In the genomic region with DNA sequence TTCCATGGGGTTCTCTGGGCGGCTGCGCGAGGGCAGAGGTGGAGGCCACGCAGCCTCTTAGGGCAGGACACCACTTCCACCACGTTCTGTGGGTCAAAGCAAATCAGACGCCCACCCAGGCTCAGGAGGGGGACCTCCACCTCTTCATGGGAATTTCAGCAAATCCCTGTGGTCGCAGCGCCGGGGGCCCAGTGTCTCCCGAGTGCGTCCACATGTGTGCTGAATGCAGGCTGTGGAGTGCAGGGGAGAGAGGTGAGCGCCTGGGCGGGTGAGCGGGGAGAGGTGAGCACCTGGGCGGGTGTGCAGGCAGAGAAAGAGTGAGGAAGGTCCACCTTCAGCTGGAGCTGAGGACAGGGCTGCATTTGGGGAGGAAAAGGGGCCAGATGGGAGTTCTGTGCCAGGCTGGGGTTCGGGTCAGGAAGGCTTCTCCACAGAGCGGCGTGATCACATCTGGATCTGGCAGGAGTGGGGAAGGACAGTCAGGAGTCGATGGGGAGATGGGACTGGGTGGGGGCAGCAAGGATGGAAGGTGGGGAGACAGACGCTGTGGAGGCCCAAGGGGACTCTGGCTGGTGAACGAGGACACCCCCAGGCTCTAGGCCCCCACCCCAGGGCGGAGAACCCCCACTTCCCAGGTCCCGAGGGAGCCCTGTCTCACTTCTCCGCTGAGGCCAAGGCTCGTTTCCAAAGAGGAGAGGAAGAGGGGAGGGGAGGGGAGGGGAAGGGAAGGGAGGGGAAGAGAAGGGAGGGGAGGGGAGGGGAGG, we compare ENCODE assay signal across 23 cellular contexts. TPM values are rescaled to one million over a fixed set of nuclear protein-coding genes. Genes with fewer than 3 reads are reported as not detected.
"Had no signal": no experiment of that assay in that cellular context is flagged by ENCODE, and none has a peak within 500 bp of the region (broad histone marks: within the 10 kb centered on the region; RNA-seq: fewer than 3 reads in every experiment).

No MANE protein-coding gene starts in this region.

- H3K27ac ChIP-seq: adrenal gland, colonic mucosa, dorsolateral prefrontal cortex, esophagus muscularis mucosa, neural progenitor cell, psoas muscle, thoracic aorta had no signal

- DNase-seq: activated CD8-positive, alpha-beta memory T cell treated with anti-CD3 and anti-CD28 coated beads for 24 hours; activated CD8-positive, alpha-beta memory T cell treated with anti-CD3 and anti-CD28 coated beads, Interleukin-2, amount 50 U/mL, for 48 hours; activated naive CD4-positive, alpha-beta T cell; activated T-cell treated with anti-CD3 and anti-CD28 coated beads, Interleukin-2, amount 50 U/mL, for 4 hours; adrenal gland; colonic mucosa; effector memory CD8-positive, alpha-beta T cell; glutamatergic neuron; hippocampal formation; mesendoderm; naive B cell; stimulated activated CD4-positive, alpha-beta T cell treated with anti-CD3 and anti-CD28 coated beads, Interleukin-2, amount 100 ng/mL, for 48 hours; stimulated activated naive CD4-positive, alpha-beta T cell treated with Interleukin-2 at 50 U/mL for 16 hours; T-helper 1 cell had no signal

- ATAC-seq: activated T-cell treated with anti-CD3 and anti-CD28 coated beads, Interleukin-2, amount 50 U/mL, for 4 hours; effector memory CD8-positive, alpha-beta T cell; psoas muscle; sciatic nerve; SK-N-SH treated with all-trans-retinoic acid at 6 μM for 48 hours had no signal

- H3K36me3 ChIP-seq: adrenal gland, colonic mucosa, esophagus muscularis mucosa, neural progenitor cell, thoracic aorta had no signal

- H3K27me3 ChIP-seq: colonic mucosa, neural progenitor cell had no signal

- H3K9me3 ChIP-seq: adrenal gland, colonic mucosa, esophagus muscularis mucosa, psoas muscle, thoracic aorta had no signal

- H3K4me1 ChIP-seq: adrenal gland, colonic mucosa, esophagus muscularis mucosa, neural progenitor cell, psoas muscle had no signal

- H3K4me3 ChIP-seq: adrenal gland, colonic mucosa, dorsolateral prefrontal cortex, esophagus muscularis mucosa, neural progenitor cell, psoas muscle, smooth muscle cell, thoracic aorta had no signal

RNA-seq across cellular contexts. Expression of gene CBFA2T3, which starts 36.9 kb away (rescaled TPM):
- total RNA-seq: osteocyte, smooth muscle cell had no signal
